2 cellular contexts compared by ENCODE assay signal in the genomic region with DNA sequence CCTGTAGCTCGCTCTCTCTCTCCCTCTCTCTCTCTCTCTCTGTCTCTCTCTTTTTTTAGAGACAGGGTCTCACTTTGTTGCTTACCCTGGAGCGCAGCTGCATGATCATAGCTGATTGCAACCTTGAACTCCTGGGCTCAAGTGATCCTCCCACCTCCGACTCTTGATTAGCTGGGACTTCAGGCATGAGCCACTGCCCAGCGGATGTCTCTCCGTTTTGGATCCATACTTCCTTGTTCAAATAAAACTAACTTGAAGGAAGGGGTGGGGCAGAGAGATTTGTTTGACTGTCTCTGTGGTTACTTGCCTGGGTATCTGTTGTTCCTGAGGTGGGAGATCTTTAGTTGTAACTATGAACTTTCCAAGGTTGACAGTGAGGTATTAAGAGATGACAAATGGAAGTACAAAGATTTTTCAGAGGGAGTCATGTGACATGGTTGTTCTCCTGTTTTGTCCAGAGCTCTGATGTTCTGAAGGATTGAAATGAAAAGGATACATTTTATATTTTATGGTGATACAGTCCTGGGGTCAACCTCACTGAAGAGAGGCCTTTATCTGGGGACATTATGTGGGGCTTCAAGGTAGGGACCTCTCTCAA.
TF ChIP-seq lines count a peak whose summit lies in the region.

No MANE protein-coding gene starts in this region.

TF ChIP-seq in HepG2, 621 proteins besides CTCF, POLR2A, EP300 and RAD21:
- TF ChIP-seq HNF4A (CRISPR knock-in tag; IDR thresholded peaks at IDR 0.05): 0 out of 2 replicates have a peak, but pooled peaks have one; percentile 5
- TF ChIP-seq HES4 (CRISPR knock-in tag; IDR thresholded peaks at IDR 0.05; ENCODE audit: borderline replicate concordance): no peak
TF ChIP-seq in HepG2: peak in this region for 1.

TF ChIP-seq in K562, 482 proteins besides CTCF, POLR2A, EP300 and RAD21:
- TF ChIP-seq GTF2A2 (tag; IDR thresholded peaks at IDR 0.05) (no peak), ARID1B (IDR thresholded peaks at IDR 0.05) (0 out of 2 replicates have a peak, but pooled peaks have one; percentile 14), TOE1 (IDR thresholded peaks at IDR 0.05; ENCODE audit: borderline replicate concordance) (peak; percentile 83), TOE1 (CRISPR knock-in tag; IDR thresholded peaks at IDR 0.05; ENCODE audit: borderline replicate concordance, low read depth) (no peak), RAD51 (IDR thresholded peaks at IDR 0.05; ENCODE audit: borderline replicate concordance, low read depth) (peak; percentile 42; the same call in 1 of the 2 replicates), FOSL1 (tag; conservative IDR thresholded peaks at IDR 0.05) (no peak), RFX1 (IDR thresholded peaks at IDR 0.05) (0 out of 2 replicates have a peak, but pooled peaks have one; percentile 11), MEIS2 (IDR thresholded peaks at IDR 0.05; ENCODE audit: partially characterized antibody) (peak; percentile 64)
- TF ChIP-seq, protein P1, sequence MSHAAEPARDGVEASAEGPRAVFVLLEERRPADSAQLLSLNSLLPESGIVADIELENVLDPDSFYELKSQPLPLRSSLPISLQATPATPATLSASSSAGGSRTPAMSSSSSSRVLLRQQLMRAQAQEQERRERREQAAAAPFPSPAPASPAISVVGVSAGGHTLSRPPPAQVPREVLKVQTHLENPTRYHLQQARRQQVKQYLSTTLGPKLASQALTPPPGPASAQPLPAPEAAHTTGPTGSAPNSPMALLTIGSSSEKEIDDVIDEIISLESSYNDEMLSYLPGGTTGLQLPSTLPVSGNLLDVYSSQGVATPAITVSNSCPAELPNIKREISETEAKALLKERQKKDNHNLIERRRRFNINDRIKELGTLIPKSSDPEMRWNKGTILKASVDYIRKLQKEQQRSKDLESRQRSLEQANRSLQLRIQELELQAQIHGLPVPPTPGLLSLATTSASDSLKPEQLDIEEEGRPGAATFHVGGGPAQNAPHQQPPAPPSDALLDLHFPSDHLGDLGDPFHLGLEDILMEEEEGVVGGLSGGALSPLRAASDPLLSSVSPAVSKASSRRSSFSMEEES (CRISPR knock-in tag; IDR thresholded peaks at IDR 0.05): peak; percentile 91
- TF ChIP-seq, protein P2, sequence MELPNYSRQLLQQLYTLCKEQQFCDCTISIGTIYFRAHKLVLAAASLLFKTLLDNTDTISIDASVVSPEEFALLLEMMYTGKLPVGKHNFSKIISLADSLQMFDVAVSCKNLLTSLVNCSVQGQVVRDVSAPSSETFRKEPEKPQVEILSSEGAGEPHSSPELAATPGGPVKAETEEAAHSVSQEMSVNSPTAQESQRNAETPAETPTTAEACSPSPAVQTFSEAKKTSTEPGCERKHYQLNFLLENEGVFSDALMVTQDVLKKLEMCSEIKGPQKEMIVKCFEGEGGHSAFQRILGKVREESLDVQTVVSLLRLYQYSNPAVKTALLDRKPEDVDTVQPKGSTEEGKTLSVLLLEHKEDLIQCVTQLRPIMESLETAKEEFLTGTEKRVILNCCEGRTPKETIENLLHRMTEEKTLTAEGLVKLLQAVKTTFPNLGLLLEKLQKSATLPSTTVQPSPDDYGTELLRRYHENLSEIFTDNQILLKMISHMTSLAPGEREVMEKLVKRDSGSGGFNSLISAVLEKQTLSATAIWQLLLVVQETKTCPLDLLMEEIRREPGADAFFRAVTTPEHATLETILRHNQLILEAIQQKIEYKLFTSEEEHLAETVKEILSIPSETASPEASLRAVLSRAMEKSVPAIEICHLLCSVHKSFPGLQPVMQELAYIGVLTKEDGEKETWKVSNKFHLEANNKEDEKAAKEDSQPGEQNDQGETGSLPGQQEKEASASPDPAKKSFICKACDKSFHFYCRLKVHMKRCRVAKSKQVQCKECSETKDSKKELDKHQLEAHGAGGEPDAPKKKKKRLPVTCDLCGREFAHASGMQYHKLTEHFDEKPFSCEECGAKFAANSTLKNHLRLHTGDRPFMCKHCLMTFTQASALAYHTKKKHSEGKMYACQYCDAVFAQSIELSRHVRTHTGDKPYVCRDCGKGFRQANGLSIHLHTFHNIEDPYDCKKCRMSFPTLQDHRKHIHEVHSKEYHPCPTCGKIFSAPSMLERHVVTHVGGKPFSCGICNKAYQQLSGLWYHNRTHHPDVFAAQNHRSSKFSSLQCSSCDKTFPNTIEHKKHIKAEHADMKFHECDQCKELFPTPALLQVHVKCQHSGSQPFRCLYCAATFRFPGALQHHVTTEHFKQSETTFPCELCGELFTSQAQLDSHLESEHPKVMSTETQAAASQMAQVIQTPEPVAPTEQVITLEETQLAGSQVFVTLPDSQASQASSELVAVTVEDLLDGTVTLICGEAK (IDR thresholded peaks at IDR 0.05): peak; percentile 47; the same call in 1 of the 2 replicates
- TF ChIP-seq, protein P2 (CRISPR knock-in tag; IDR thresholded peaks at IDR 0.05): no peak
- TF ChIP-seq, protein P3, sequence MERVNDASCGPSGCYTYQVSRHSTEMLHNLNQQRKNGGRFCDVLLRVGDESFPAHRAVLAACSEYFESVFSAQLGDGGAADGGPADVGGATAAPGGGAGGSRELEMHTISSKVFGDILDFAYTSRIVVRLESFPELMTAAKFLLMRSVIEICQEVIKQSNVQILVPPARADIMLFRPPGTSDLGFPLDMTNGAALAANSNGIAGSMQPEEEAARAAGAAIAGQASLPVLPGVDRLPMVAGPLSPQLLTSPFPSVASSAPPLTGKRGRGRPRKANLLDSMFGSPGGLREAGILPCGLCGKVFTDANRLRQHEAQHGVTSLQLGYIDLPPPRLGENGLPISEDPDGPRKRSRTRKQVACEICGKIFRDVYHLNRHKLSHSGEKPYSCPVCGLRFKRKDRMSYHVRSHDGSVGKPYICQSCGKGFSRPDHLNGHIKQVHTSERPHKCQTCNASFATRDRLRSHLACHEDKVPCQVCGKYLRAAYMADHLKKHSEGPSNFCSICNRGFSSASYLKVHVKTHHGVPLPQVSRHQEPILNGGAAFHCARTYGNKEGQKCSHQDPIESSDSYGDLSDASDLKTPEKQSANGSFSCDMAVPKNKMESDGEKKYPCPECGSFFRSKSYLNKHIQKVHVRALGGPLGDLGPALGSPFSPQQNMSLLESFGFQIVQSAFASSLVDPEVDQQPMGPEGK (CRISPR knock-in tag; IDR thresholded peaks at IDR 0.05; ENCODE audit: borderline replicate concordance): no peak
- TF ChIP-seq, protein P4, sequence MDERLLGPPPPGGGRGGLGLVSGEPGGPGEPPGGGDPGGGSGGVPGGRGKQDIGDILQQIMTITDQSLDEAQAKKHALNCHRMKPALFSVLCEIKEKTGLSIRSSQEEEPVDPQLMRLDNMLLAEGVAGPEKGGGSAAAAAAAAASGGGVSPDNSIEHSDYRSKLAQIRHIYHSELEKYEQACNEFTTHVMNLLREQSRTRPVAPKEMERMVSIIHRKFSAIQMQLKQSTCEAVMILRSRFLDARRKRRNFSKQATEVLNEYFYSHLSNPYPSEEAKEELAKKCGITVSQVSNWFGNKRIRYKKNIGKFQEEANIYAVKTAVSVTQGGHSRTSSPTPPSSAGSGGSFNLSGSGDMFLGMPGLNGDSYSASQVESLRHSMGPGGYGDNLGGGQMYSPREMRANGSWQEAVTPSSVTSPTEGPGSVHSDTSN (CRISPR knock-in tag; IDR thresholded peaks at IDR 0.05; ENCODE audit: low read depth): no peak
- TF ChIP-seq, protein P4 (tag; conservative IDR thresholded peaks at IDR 0.05; ENCODE audit: low read depth): peak; percentile 41
TF ChIP-seq in K562: peak in this region for 8.
